Comparison of ENCODE assay signal across 39 cellular contexts in genomic region chr11:1012291-1012690, GRCh38. TPM values are rescaled to one million over a fixed set of nuclear protein-coding genes. Genes with fewer than 3 reads are reported as not detected.
"Had no signal": no experiment of that assay in that cellular context is flagged by ENCODE, and none has a peak within 500 bp of the region (broad histone marks: within the 10 kb centered on the region; RNA-seq: fewer than 3 reads in every experiment).

No MANE protein-coding gene starts in this region.

- DNase-seq: activated B cell treated with CpG ODN at 0.5 μM for 24 hours; activated CD4-positive, alpha-beta memory T cell treated with anti-CD3 and anti-CD28 coated beads for 36 hours; activated CD4-positive, alpha-beta T cell treated with anti-CD3 and anti-CD28 coated beads for 4 hours; activated CD4-positive, alpha-beta T cell treated with anti-CD3 and anti-CD28 coated beads, Interleukin-2, amount 10 ng/mL, durations not matched to agents 24 days and 14 days; activated CD4-positive, alpha-beta T cell treated with anti-CD3 and anti-CD28 coated beads, Interleukin-2, amount 50 U/mL, for 1 hour; activated CD4-positive, alpha-beta T cell treated with anti-CD3 and anti-CD28 coated beads, Interleukin-2, amount 50 U/mL, for 4 hours; activated CD4-positive, CD25-positive, alpha-beta regulatory T cell treated with anti-CD3 and anti-CD28 coated beads, Interleukin-2, amount 50 U/mL, for 72 hours; activated CD8-positive, alpha-beta memory T cell treated with anti-CD3 and anti-CD28 coated beads, Interleukin-2, amount 50 U/mL, for 4 hours; activated CD8-positive, alpha-beta T cell treated with anti-CD3 and anti-CD28 coated beads for 36 hours; activated effector memory CD4-positive, alpha-beta T cell treated with anti-CD3 and anti-CD28 coated beads, Interleukin-2, amount 50 U/mL, for 16 hours; activated gamma-delta T cell treated with Interleukin-2 at 50 U/mL for 16 hours; activated naive CD4-positive, alpha-beta T cell; activated naive CD4-positive, alpha-beta T cell treated with anti-CD3 and anti-CD28 coated beads for 36 hours; activated naive CD4-positive, alpha-beta T cell treated with anti-CD3 and anti-CD28 coated beads, Interleukin-2, amount 50 U/mL, for 16 hours; activated naive CD8-positive, alpha-beta T cell treated with anti-CD3 and anti-CD28 coated beads for 36 hours; activated T-cell treated with anti-CD3 and anti-CD28 coated beads for 4 hours; activated T-cell treated with anti-CD3 and anti-CD28 coated beads, Interleukin-2, amount 50 U/mL, for 1 hour; activated T-cell treated with anti-CD3 and anti-CD28 coated beads, Interleukin-2, amount 50 U/mL, for 4 hours; activated T-cell treated with anti-CD3 and anti-CD28 coated beads, Interleukin-2, amount 50 U/mL, for 72 hours; adrenal gland; amniotic stem cell; aorta; caudate nucleus; cerebellar nuclear complex; T-helper 2 cell; T-helper 9 cell had no signal

- H3K4me3 ChIP-seq: adrenal gland, cardiac muscle cell had no signal

- H3K27ac Mint-ChIP-seq: activated B cell treated with CpG ODN at 0.5 μM for 24 hours; activated CD4-positive, alpha-beta memory T cell treated with anti-CD3 and anti-CD28 coated beads for 36 hours; activated CD4-positive, alpha-beta T cell treated with anti-CD3 and anti-CD28 coated beads, Interleukin-2, amount 10 ng/mL, durations not matched to agents 24 days and 14 days; activated CD8-positive, alpha-beta T cell treated with anti-CD3 and anti-CD28 coated beads for 36 hours; activated naive CD4-positive, alpha-beta T cell treated with anti-CD3 and anti-CD28 coated beads for 36 hours; activated naive CD8-positive, alpha-beta T cell treated with anti-CD3 and anti-CD28 coated beads for 36 hours; activated T-cell treated with anti-CD3 and anti-CD28 coated beads, Interleukin-2, amount 50 U/mL, for 72 hours; activated T-helper 1 cell treated with anti-CD3 and anti-CD28 coated beads, Interleukin-12 subunit alpha, Interleukin-12 subunit beta, Interleukin-2, Interleukin-4 antibody, amounts not matched to agents 30 ng/mL and 10 ng/mL and 1 ng/mL, durations not matched to agents 14 hours and 24 hours and 36 hours; activated T-helper 17 cell treated with anti-CD3 and anti-CD28 coated beads, Interleukin-2, amount 50 U/mL, for 72 hours; brain; T-helper 1 cell treated with Interleukin-12 subunit alpha and Interleukin-12 subunit beta and Interleukin-4 antibody, amounts not matched to agents 30 μg/mL and 1 μg/mL, for 36 hours; T-helper 2 cell treated with Interferon-gamma antibody and Interleukin-4, amounts not matched to agents 5 μg/mL and 100 μg/mL, for 36 hours had no signal

- H3K9me3 ChIP-seq: adrenal gland had no signal

- H3K27me3 ChIP-seq: adrenal gland, cardiac muscle cell had no signal

- ATAC-seq: activated CD8-positive, alpha-beta T cell treated with anti-CD3 and anti-CD28 coated beads for 36 hours; activated naive CD4-positive, alpha-beta T cell treated with anti-CD3 and anti-CD28 coated beads, Interleukin-2, amount 50 U/mL, for 72 hours; activated T-cell treated with anti-CD3 and anti-CD28 coated beads, Interleukin-2, amount 50 U/mL, for 4 hours; activated T-cell treated with anti-CD3 and anti-CD28 coated beads, Interleukin-2, amount 50 U/mL, for 72 hours; activated T-helper 17 cell treated with anti-CD3 and anti-CD28 coated beads, Interleukin-2, amount 50 U/mL, for 72 hours had no signal

- H3K27me3 Mint-ChIP-seq: activated B cell treated with CpG ODN at 0.5 μM for 24 hours; activated CD4-positive, alpha-beta memory T cell treated with anti-CD3 and anti-CD28 coated beads for 36 hours; activated CD4-positive, alpha-beta T cell treated with anti-CD3 and anti-CD28 coated beads, Interleukin-2, amount 10 ng/mL, durations not matched to agents 24 days and 14 days; activated CD8-positive, alpha-beta T cell treated with anti-CD3 and anti-CD28 coated beads for 36 hours; activated naive CD8-positive, alpha-beta T cell treated with anti-CD3 and anti-CD28 coated beads for 36 hours; activated T-helper 17 cell treated with anti-CD3 and anti-CD28 coated beads, Interleukin-2, amount 50 U/mL, for 72 hours; brain; central memory CD8-positive, alpha-beta T cell had no signal

- H3K4me3 Mint-ChIP-seq: activated B cell treated with CpG ODN at 0.5 μM for 24 hours; activated CD4-positive, alpha-beta memory T cell treated with anti-CD3 and anti-CD28 coated beads for 36 hours; activated CD4-positive, alpha-beta T cell treated with anti-CD3 and anti-CD28 coated beads, Interleukin-2, amount 10 ng/mL, durations not matched to agents 24 days and 14 days; activated CD8-positive, alpha-beta T cell treated with anti-CD3 and anti-CD28 coated beads for 36 hours; activated naive CD4-positive, alpha-beta T cell treated with anti-CD3 and anti-CD28 coated beads for 36 hours; activated naive CD8-positive, alpha-beta T cell treated with anti-CD3 and anti-CD28 coated beads for 36 hours; activated T-cell treated with anti-CD3 and anti-CD28 coated beads, Interleukin-2, amount 50 U/mL, for 4 hours; activated T-cell treated with anti-CD3 and anti-CD28 coated beads, Interleukin-2, amount 50 U/mL, for 72 hours; activated T-helper 1 cell treated with anti-CD3 and anti-CD28 coated beads, Interleukin-12 subunit alpha, Interleukin-12 subunit beta, Interleukin-2, Interleukin-4 antibody, amounts not matched to agents 30 ng/mL and 10 ng/mL and 1 ng/mL, durations not matched to agents 14 hours and 24 hours and 36 hours; activated T-helper 17 cell treated with anti-CD3 and anti-CD28 coated beads, Interleukin-2, amount 50 U/mL, for 72 hours; brain; central memory CD8-positive, alpha-beta T cell; T-helper 1 cell treated with Interleukin-12 subunit alpha and Interleukin-12 subunit beta and Interleukin-4 antibody, amounts not matched to agents 30 μg/mL and 1 μg/mL, for 36 hours; T-helper 2 cell treated with Interferon-gamma antibody and Interleukin-4, amounts not matched to agents 5 μg/mL and 100 μg/mL, for 36 hours had no signal

- H3K27ac ChIP-seq: adrenal gland, cardiac muscle cell, VCaP had no signal

- H3K4me1 ChIP-seq: adrenal gland had no signal

- H3K9me3 Mint-ChIP-seq: activated B cell treated with CpG ODN at 0.5 μM for 24 hours; activated CD4-positive, alpha-beta memory T cell treated with anti-CD3 and anti-CD28 coated beads for 36 hours; activated naive CD4-positive, alpha-beta T cell treated with anti-CD3 and anti-CD28 coated beads for 36 hours; activated naive CD8-positive, alpha-beta T cell treated with anti-CD3 and anti-CD28 coated beads for 36 hours; activated T-cell treated with anti-CD3 and anti-CD28 coated beads, Interleukin-2, amount 50 U/mL, for 4 hours; activated T-helper 17 cell treated with anti-CD3 and anti-CD28 coated beads, Interleukin-2, amount 50 U/mL, for 72 hours had no signal

- H3K4me1 Mint-ChIP-seq: activated B cell treated with CpG ODN at 0.5 μM for 24 hours had no signal

RNA-seq across cellular contexts. Expression of gene MUC6, which starts 24.2 kb away (rescaled TPM):
- total RNA-seq: activated B cell treated with CpG ODN at 0.5 μM for 24 hours; activated CD4-positive, alpha-beta memory T cell treated with anti-CD3 and anti-CD28 coated beads for 36 hours; activated CD4-positive, alpha-beta T cell treated with anti-CD3 and anti-CD28 coated beads, Interleukin-2, amount 10 ng/mL, durations not matched to agents 24 days and 14 days; activated CD8-positive, alpha-beta memory T cell treated with anti-CD3 and anti-CD28 coated beads for 36 hours; activated CD8-positive, alpha-beta T cell treated with anti-CD3 and anti-CD28 coated beads for 36 hours; activated naive CD4-positive, alpha-beta T cell treated with anti-CD3 and anti-CD28 coated beads for 36 hours; activated naive CD4-positive, alpha-beta T cell treated with anti-CD3 and anti-CD28 coated beads, Interleukin-2, amount 50 U/mL, for 72 hours; activated naive CD8-positive, alpha-beta T cell treated with anti-CD3 and anti-CD28 coated beads for 36 hours; activated T-cell treated with anti-CD3 and anti-CD28 coated beads, Interleukin-2, amount 50 U/mL, for 72 hours; activated T-helper 1 cell treated with anti-CD3 and anti-CD28 coated beads, Interleukin-12 subunit alpha, Interleukin-12 subunit beta, Interleukin-2, Interleukin-4 antibody, amounts not matched to agents 30 ng/mL and 10 ng/mL and 1 ng/mL, durations not matched to agents 14 hours and 24 hours and 36 hours; activated T-helper 17 cell treated with anti-CD3 and anti-CD28 coated beads, Interleukin-2, amount 50 U/mL, for 72 hours; aorta; astrocyte; bronchial epithelial cell; cardiac muscle cell; chondrocyte had no signal
- polyA plus RNA-seq: cardiac muscle cell had no signal
